Comparison of ENCODE assay signal across 23 cellular contexts in the genomic region with DNA sequence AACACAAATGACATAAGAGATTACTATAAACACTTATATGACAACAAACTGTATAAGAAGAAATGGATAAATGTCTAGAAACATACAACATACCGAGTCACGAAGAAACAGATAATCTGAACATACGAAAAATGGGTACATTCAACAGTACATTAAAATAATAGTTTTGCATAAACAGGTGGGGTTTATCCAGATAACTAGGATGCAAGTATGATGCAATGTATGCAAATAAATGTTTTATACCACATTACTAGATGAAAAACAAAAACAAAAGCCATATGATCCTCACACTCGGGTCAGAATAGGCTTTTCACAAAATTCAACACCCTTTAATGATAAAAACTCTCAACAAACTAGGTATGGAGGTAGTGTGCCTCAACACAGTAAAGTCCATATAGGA.
DNase-seq lines count a peak whose midpoint lies in the region; ATAC-seq, FAIRE-seq and TF ChIP-seq lines count a peak whose summit lies in the region.
"Had no signal": no experiment of that assay in that cellular context is flagged by ENCODE, and none has a peak within 500 bp of the region (broad histone marks: within the 10 kb centered on the region; RNA-seq: fewer than 3 reads in every experiment).

No MANE protein-coding gene starts in this region.

- POLR2A ChIA-PET in IMR-90 (lab: Charles Lee; ENCODE audit: unreplicated experiment): no interaction called here

- H3K79me1 ChIP-seq in IMR-90 (ENCODE audit: low read depth in 1 of 2, low read length in 2 of 2) (no peaks in the 10 kb centered on the region), mesenchymal stem cell (replicated peaks; ENCODE audit: low read length, poor library complexity, severe bottlenecking) (no peaks in the 10 kb centered on the region)

- in situ Hi-C loops in IMR-90 (cut with MboI; ENCODE audit: low sequenced_read_pairs): no loop called here

- TF ChIP-seq RAD21 in IMR-90 (IDR thresholded peaks at IDR 0.05; ENCODE audit: low read length): no peak

- H3K18ac ChIP-seq in IMR-90 (ENCODE audit: low read depth, low read length): no peak overlapping the region
- H3K18ac ChIP-seq in mesenchymal stem cell (ENCODE audit: low read depth in 1 of 2, low read length in 2 of 2): no peak overlapping the region

- H2AFZ ChIP-seq in IMR-90 (replicated peaks; ENCODE audit: low read length, poor library complexity) (no peak overlapping the region), mesenchymal stem cell (ENCODE audit: low read depth, low read length) (no peak overlapping the region)

- WGBS in IMR-90 (ENCODE audit: extremely low coverage in 2 of 2, insufficient read length in 1 of 2), 2 experiments: no CpG with 5 or more reads among the region's 4 CpGs
- no CpG with 5 or more reads among the region's 4 CpGs for WGBS in mesenchymal stem cell

- H2AK5ac ChIP-seq in IMR-90 (ENCODE audit: low read depth, low read length): no peak overlapping the region
- H2AK5ac ChIP-seq in mesenchymal stem cell (ENCODE audit: low read length, severe bottlenecking): no peak overlapping the region

- H3K27ac ChIP-seq in IMR-90 (ENCODE audit: insufficient read depth, low read length) (no peak overlapping the region), mesenchymal stem cell (ENCODE audit: low read length, poor library complexity, severe bottlenecking) (no peak overlapping the region)
- H3K27ac ChIP-seq: 22Rv1; BLaER1 treated with 17β-estradiol and CSF1 and Interleukin-3, amounts not matched to agents 10 nM and 100 nM; C4-2B had no signal

- ATAC-seq in IMR-90 (ENCODE audit: low read depth): no peak
- ATAC-seq: CD8-positive, alpha-beta T cell; GM12878 had no signal

- no peak overlapping the region for H4K5ac ChIP-seq in IMR-90 (ENCODE audit: low read depth, low read length)

- no peak overlapping the region for H3K4ac ChIP-seq in IMR-90 (ENCODE audit: low read depth, low read length)
- no peak overlapping the region for H3K4ac ChIP-seq in mesenchymal stem cell (ENCODE audit: low read depth in 1 of 2, low read length in 2 of 2)

- H4K91ac ChIP-seq in IMR-90 (ENCODE audit: insufficient read depth, low read depth, low read length): no peak overlapping the region
- H4K91ac ChIP-seq in mesenchymal stem cell (ENCODE audit: low read length): no peak overlapping the region

- H4K20me1 ChIP-seq in IMR-90 (ENCODE audit: insufficient read depth, low read length): no peaks in the 10 kb centered on the region
- H4K20me1 ChIP-seq: BLaER1 treated with 17β-estradiol and CSF1 and Interleukin-3, amounts not matched to agents 10 nM and 100 nM had no signal

- no peak overlapping the region for H2BK5ac ChIP-seq in IMR-90 (ENCODE audit: low read depth, low read length, poor library complexity, severe bottlenecking)
- peak overlapping the region; percentile 51 for H2BK5ac ChIP-seq in mesenchymal stem cell (ENCODE audit: low read depth, low read length, poor library complexity, severe bottlenecking)

- H3K9me3 ChIP-seq in IMR-90 (ENCODE audit: control insufficient read depth, insufficient read depth, low read length) (no peaks in the 10 kb centered on the region), mesenchymal stem cell (ENCODE audit: control insufficient read depth, low read length) (no peaks in the 10 kb centered on the region), BE2C (no peaks in the 10 kb centered on the region)
- H3K9me3 ChIP-seq: Caco-2 had no signal

- no peak for TF ChIP-seq POLR2A in IMR-90 (IDR thresholded peaks at IDR 0.05; ENCODE audit: low read depth, low read length)

- H4K8ac ChIP-seq in IMR-90 (ENCODE audit: low read depth in 2 of 2, low read length in 2 of 2) (no peak overlapping the region), mesenchymal stem cell (ENCODE audit: low read length) (no peak overlapping the region)

- H3K36me3 ChIP-seq in IMR-90 (ENCODE audit: control insufficient read depth, insufficient read depth, low read length) (no peaks in the 10 kb centered on the region), mesenchymal stem cell (ENCODE audit: control insufficient read depth in 1 of 2, insufficient read depth in 2 of 2, low read depth in 1 of 2, low read length in 2 of 2) (no peaks in the 10 kb centered on the region), BE2C (no peaks in the 10 kb centered on the region)
- H3K36me3 ChIP-seq: BLaER1 treated with 17β-estradiol and CSF1 and Interleukin-3, amounts not matched to agents 10 nM and 100 nM had no signal

- H2BK15ac ChIP-seq in IMR-90 (ENCODE audit: low read depth, low read length): no peak overlapping the region
- no peak overlapping the region for H2BK15ac ChIP-seq in mesenchymal stem cell (ENCODE audit: low read depth, poor library complexity, severe bottlenecking)

- H2BK12ac ChIP-seq in mesenchymal stem cell (ENCODE audit: low read length in 2 of 2): no peak overlapping the region

- no peak overlapping the region for H3K14ac ChIP-seq in IMR-90 (replicated peaks; ENCODE audit: low read depth, low read length)
- H3K14ac ChIP-seq in mesenchymal stem cell (ENCODE audit: low read length in 2 of 2): no peak overlapping the region

- no peak overlapping the region for H2BK20ac ChIP-seq in IMR-90 (ENCODE audit: low read depth, low read length)

- H3K56ac ChIP-seq in IMR-90 (ENCODE audit: extremely low read depth, insufficient read depth, low read length): no peak overlapping the region

- peak; percentile 91 for FAIRE-seq in D721Med (lab: Jason Lieb, UNC)
- FAIRE-seq: GM12878, GM12892, GM18507 had no signal

- BruUV-seq in IMR-90 (replicated peaks; lab: Mats Ljungman, UMichigan): no TSS peak

- H3K27me3 ChIP-seq in IMR-90 (ENCODE audit: control insufficient read depth, insufficient read depth, low read length) (no peaks in the 10 kb centered on the region), mesenchymal stem cell (ENCODE audit: control insufficient read depth in 1 of 2, insufficient read depth in 1 of 2, low read length in 2 of 2) (no peaks in the 10 kb centered on the region), BE2C (no peaks in the 10 kb centered on the region)
- H3K27me3 ChIP-seq: BLaER1 treated with 17β-estradiol and CSF1 and Interleukin-3, amounts not matched to agents 10 nM and 100 nM had no signal

- no peak overlapping the region for H2AK9ac ChIP-seq in IMR-90 (replicated peaks; ENCODE audit: low read depth, low read length, poor library complexity)

- H3K9ac ChIP-seq in IMR-90 (ENCODE audit: low read depth, low read length): no peak overlapping the region
- H3K9ac ChIP-seq in mesenchymal stem cell (ENCODE audit: low read length): no peak overlapping the region
- H3K9ac ChIP-seq: BLaER1 treated with 17β-estradiol and CSF1 and Interleukin-3, amounts not matched to agents 10 nM and 100 nM had no signal

- no peak for DNase-seq in D721Med (ENCODE audit: insufficient read length, low spot score)
- no peak for DNase-seq in IMR-90
- no peak for DNase-seq in mesenchymal stem cell
- DNase-seq in A172 (ENCODE audit: low spot score): no peak
- DNase-seq in BE2C: no peak
- DNase-seq: ACHN; Caco-2; Calu3; CD4-positive, alpha-beta T cell; CD8-positive, alpha-beta T cell; DMS 273 treated with DMSO at 0.1 percent for 48 hours; DMS153; DMS53; DMS79; DND-41; EL; GDM1 had no signal

- CTCF ChIA-PET in IMR-90 (lab: Yijun Ruan, JAX): no interaction called here

- H3K4me2 ChIP-seq in IMR-90 (ENCODE audit: low read depth, low read length) (no peak overlapping the region), mesenchymal stem cell (ENCODE audit: low read length, poor library complexity, severe bottlenecking) (no peak overlapping the region)
- H3K4me2 ChIP-seq: BLaER1 treated with 17β-estradiol and CSF1 and Interleukin-3, amounts not matched to agents 10 nM and 100 nM had no signal

- dilution Hi-C loops in IMR-90 (cut with HindIII; ENCODE audit: low sequenced_read_pairs, unreplicated experiment): no loop called here

- H3K9me1 ChIP-seq in IMR-90 (ENCODE audit: insufficient read depth, low read length): no peaks in the 10 kb centered on the region

- H2BK120ac ChIP-seq in IMR-90 (ENCODE audit: low read depth, low read length) (no peak overlapping the region), mesenchymal stem cell (ENCODE audit: low read depth, low read length) (no peak overlapping the region)

- H3K23ac ChIP-seq in IMR-90 (ENCODE audit: low read depth, low read length) (no peak overlapping the region), mesenchymal stem cell (ENCODE audit: low read length in 2 of 2) (no peak overlapping the region)

- intact Hi-C loops in IMR-90 (cut with micrococcal nuclease): no loop called here

- H3K4me1 ChIP-seq in IMR-90 (ENCODE audit: control insufficient read depth, insufficient read depth, low read length): no peaks in the 10 kb centered on the region
- no peaks in the 10 kb centered on the region for H3K4me1 ChIP-seq in mesenchymal stem cell (ENCODE audit: control insufficient read depth, insufficient read depth, low read depth, low read length)
- H3K4me1 ChIP-seq in BE2C: no peaks in the 10 kb centered on the region
- H3K4me1 ChIP-seq: BLaER1 treated with 17β-estradiol and CSF1 and Interleukin-3, amounts not matched to agents 10 nM and 100 nM; Caco-2 had no signal

- TF ChIP-seq CTCF in D721Med (IDR thresholded peaks at IDR 0.05; ENCODE audit: insufficient read depth, missing control alignments) (no peak), IMR-90 (conservative IDR thresholded peaks at IDR 0.05; ENCODE audit: low read depth, low read length) (no peak), BE2C (IDR thresholded peaks at IDR 0.05; ENCODE audit: low read depth, low read length) (no peak)

- H3K4me3 ChIP-seq in IMR-90 (ENCODE audit: insufficient read depth, low read depth, low read length) (no peak overlapping the region), mesenchymal stem cell (ENCODE audit: insufficient read depth in 1 of 2, low read depth in 1 of 2, low read length in 2 of 2) (no peak overlapping the region), BE2C (ENCODE audit: low read depth, low read length) (no peak overlapping the region)
- H3K4me3 ChIP-seq: BLaER1 treated with 17β-estradiol and CSF1 and Interleukin-3, amounts not matched to agents 10 nM and 100 nM; GM12878 had no signal

TF ChIP-seq in IMR-90, 13 proteins besides CTCF, POLR2A, EP300 and RAD21:
- TF ChIP-seq CEBPB (IDR thresholded peaks at IDR 0.05; ENCODE audit: low read depth, low read length) (peak; percentile 53; the same call in 1 of the 2 replicates), NFE2L2 (IDR thresholded peaks at IDR 0.05; ENCODE audit: low read depth, low read length) (no peak)
